Comparison of ENCODE assay signal across 9 cellular contexts in the genomic region with DNA sequence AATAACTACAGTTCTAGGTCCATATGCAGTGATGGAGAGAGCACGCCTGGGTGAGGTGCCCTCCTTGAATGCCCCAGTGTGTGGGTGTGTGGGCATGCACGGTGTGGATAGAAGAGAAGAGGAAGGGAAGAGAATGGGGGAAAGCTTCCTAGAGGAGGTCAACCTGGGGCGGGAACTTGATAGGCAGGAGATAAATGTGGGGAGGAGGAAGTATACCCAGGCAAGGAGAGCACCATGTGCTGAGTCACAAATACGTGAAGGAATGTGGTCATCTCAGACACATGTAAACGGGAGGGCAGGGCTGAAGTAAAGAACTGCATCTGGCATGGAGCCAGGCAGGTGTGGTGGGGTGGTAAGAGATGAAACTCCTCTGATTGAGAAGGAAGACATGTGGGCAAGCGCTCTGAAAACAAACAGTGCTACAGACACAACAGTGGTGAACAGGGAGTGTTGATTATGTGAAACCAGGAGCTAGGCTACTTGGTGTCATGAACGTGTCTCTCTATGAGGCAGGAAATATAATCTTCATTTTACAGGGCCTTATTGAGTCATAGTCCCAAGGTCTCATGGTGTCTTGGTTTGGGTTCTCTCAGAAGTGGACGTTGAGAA.
DNase-seq lines count a peak whose midpoint lies in the region; ATAC-seq, FAIRE-seq and TF ChIP-seq lines count a peak whose summit lies in the region.
"Had no signal": no experiment of that assay in that cellular context is flagged by ENCODE, and none has a peak within 500 bp of the region (broad histone marks: within the 10 kb centered on the region; RNA-seq: fewer than 3 reads in every experiment).

No MANE protein-coding gene starts in this region.

- no peaks in the 10 kb centered on the region for H3K36me3 ChIP-seq in bronchial epithelial cell (ENCODE audit: control insufficient read depth, insufficient read depth, low read length)

- FAIRE-seq in RCC 7860 (lab: Jason Lieb, UNC) (peak; percentile 71), bronchial epithelial cell (lab: Jason Lieb, UNC) (no peak)

- ATAC-seq in GM18873 (IDR thresholded peaks at IDR 0.05; ENCODE audit: low FRiP score, unreplicated experiment): peak; percentile 67
- ATAC-seq in HG02870 (IDR thresholded peaks at IDR 0.05; ENCODE audit: unreplicated experiment): peak; percentile 73

- H3K27me3 ChIP-seq in bronchial epithelial cell (ENCODE audit: control insufficient read depth, insufficient read depth, low read length): no peaks in the 10 kb centered on the region

- DNase-seq in RCC 7860 (ENCODE audit: low spot score) (peak; percentile 84), bronchial epithelial cell (ENCODE audit: low read depth) (peak; percentile 98), DMS114 treated with DMSO at 0.1 percent for 48 hours (lab: John Stamatoyannopoulos, UW; ENCODE audit: unreplicated experiment) (no peak), DMS 273 (lab: John Stamatoyannopoulos, UW; ENCODE audit: unreplicated experiment) (no peak), NCI-H526 treated with DMSO at 0.1 percent for 48 hours (lab: John Stamatoyannopoulos, UW) (no peak)
- peak; percentile 76 to 77 for DNase-seq in stimulated activated CD8-positive, alpha-beta memory T cell treated with anti-CD3 and anti-CD28 coated beads, Interleukin-15, amount 100 ng/mL, for 48 hours (ENCODE audit: low read depth in 2 of 2)

- TF ChIP-seq CTCF in bronchial epithelial cell (IDR thresholded peaks at IDR 0.05; ENCODE audit: insufficient read depth, low read length, severe bottlenecking): no peak

- H3K4me3 ChIP-seq in bronchial epithelial cell (ENCODE audit: low read depth, low read length): no peak overlapping the region
- H3K4me3 ChIP-seq: SK-N-MC had no signal

Comparison
In these comparisons a context has a peak if more than half of its experiments do, and no peak if none do; other contexts are left out.
1. DNase-seq: peak in RCC 7860 (single experiment), bronchial epithelial cell (single experiment) and stimulated activated CD8-positive, alpha-beta memory T cell treated with anti-CD3 and anti-CD28 coated beads, Interleukin-15, amount 100 ng/mL, for 48 hours (2 of 2); none in DMS114 treated with DMSO at 0.1 percent for 48 hours (single experiment), DMS 273 (single experiment) and NCI-H526 treated with DMSO at 0.1 percent for 48 hours (single experiment).